1 cellular context compared by ENCODE assay signal in the genomic region with DNA sequence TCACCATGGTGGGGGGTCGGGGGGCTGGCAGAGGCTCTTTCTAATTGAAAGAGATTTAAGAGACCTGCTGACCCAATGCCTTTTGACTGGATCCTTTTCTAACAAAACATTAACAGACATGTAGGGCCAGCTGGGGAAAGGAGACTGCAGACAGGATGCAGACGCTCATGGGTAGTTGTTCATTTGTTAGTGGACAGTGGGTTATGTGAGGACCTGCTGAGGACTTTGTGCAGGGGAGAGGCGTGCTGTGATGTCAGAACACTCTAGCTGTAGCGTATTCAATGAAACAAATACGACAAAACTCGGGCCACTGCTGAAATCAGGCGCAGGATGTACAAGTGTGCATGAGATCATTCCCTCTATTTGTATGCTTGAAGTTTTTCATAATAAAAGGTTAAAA.
TF ChIP-seq lines count a peak whose summit lies in the region.

No MANE protein-coding gene starts in this region.

TF ChIP-seq in GM23338, 12 proteins besides CTCF, POLR2A, EP300 and RAD21 (continued from another document):
- TF ChIP-seq REST (IDR thresholded peaks at IDR 0.05; ENCODE audit: unreplicated experiment) (no peak), CREB1 (CRISPR knock-in tag; IDR thresholded peaks at IDR 0.05; ENCODE audit: low read depth) (no peak), ZNF462 (CRISPR knock-in tag; IDR thresholded peaks at IDR 0.05) (no peak)
